Comparison of ENCODE assay signal across 9 cellular contexts in the genomic region with DNA sequence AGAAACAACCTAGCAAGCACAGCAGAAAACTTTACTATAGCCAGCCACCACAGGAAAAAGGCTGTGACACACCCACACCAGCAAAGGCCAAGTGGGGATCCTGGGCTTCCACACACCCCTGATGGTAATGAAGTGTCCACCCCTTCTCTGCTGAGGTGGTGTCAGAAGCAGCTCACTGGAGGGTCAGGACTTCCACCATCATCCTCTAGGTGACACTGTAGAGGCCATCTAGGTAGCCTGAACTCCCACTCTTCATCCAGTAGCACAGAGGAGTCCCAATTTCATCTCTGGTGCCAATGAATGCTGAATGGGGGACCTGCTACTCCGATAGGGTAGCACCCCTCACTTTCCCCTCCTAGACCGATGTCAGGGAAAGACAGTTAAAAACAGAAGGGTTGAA.
A peak's percentile ranks its signal among the peaks of the same experiment; 100 is the strongest.
DNase-seq lines count a peak whose midpoint lies in the region; ATAC-seq and TF ChIP-seq lines count a peak whose summit lies in the region.
"Had no signal": no experiment of that assay in that cellular context is flagged by ENCODE, and none has a peak within 500 bp of the region (broad histone marks: within the 10 kb centered on the region; RNA-seq: fewer than 3 reads in every experiment).

No MANE protein-coding gene starts in this region.

- no peaks in the 10 kb centered on the region for H3K9me3 ChIP-seq in left lung
- H3K9me3 ChIP-seq in upper lobe of left lung: no peaks in the 10 kb centered on the region

- H3K4me3 ChIP-seq in left lung (no peak overlapping the region), upper lobe of left lung (no peak overlapping the region)
- H3K4me3 ChIP-seq: K562 had no signal

- intact Hi-C loops in left lung (cut with DNase I): no loop called here

- ATAC-seq in GM19463 (IDR thresholded peaks at IDR 0.05; ENCODE audit: unreplicated experiment) (peak; percentile 97), HG03439 (IDR thresholded peaks at IDR 0.05; ENCODE audit: unreplicated experiment) (peak; percentile 99), SK-N-SH treated with all-trans-retinoic acid at 6 μM for 48 hours (peak; percentile 90), left lung (peak; percentile 82), upper lobe of left lung (ENCODE audit: low FRiP score in 2 of 2) (no peak)
- ATAC-seq: K562 had no signal

- in situ Hi-C loops in Caki2 (cut with HindIII; ENCODE audit: low pct_unique_long_range_greater_than_20kb, low sequenced_read_pairs): no loop called here

- peak in 1 of 2 donors; percentile 13 for TF ChIP-seq CTCF in left lung (IDR thresholded peaks at IDR 0.05)
- peak in 2 of 6 experiments; percentile 12 to 42 for TF ChIP-seq CTCF in upper lobe of left lung (IDR thresholded peaks at IDR 0.05)

- TF ChIP-seq POLR2A in upper lobe of left lung (IDR thresholded peaks at IDR 0.05): no peak

- no peak for TF ChIP-seq EP300 in upper lobe of left lung (IDR thresholded peaks at IDR 0.05)

- WGBS in upper lobe of left lung, 2 donors: 81 to 85% methylated on average over 2 of the region's 2 CpGs

- DNase-seq in Caki2 (ENCODE audit: low read depth) (peak; percentile 33), left lung (no peak), DMS79 (lab: John Stamatoyannopoulos, UW) (no peak), upper lobe of left lung (no peak), C1 segment of cervical spinal cord (lab: John Stamatoyannopoulos, UW) (no peak)

- H3K4me1 ChIP-seq in left lung (no peaks in the 10 kb centered on the region), upper lobe of left lung (no peaks in the 10 kb centered on the region)

- H3K36me3 ChIP-seq in left lung (no peaks in the 10 kb centered on the region), upper lobe of left lung (no peaks in the 10 kb centered on the region)

- H3K27me3 ChIP-seq in left lung (no peaks in the 10 kb centered on the region), upper lobe of left lung (no peaks in the 10 kb centered on the region)

- H3K27ac ChIP-seq in left lung (no peak overlapping the region), upper lobe of left lung (no peak overlapping the region)

TF ChIP-seq in SK-N-SH treated with all-trans-retinoic acid at 6 μM for 48 hours, 23 proteins besides CTCF, POLR2A, EP300 and RAD21:
- TF ChIP-seq, protein P1, sequence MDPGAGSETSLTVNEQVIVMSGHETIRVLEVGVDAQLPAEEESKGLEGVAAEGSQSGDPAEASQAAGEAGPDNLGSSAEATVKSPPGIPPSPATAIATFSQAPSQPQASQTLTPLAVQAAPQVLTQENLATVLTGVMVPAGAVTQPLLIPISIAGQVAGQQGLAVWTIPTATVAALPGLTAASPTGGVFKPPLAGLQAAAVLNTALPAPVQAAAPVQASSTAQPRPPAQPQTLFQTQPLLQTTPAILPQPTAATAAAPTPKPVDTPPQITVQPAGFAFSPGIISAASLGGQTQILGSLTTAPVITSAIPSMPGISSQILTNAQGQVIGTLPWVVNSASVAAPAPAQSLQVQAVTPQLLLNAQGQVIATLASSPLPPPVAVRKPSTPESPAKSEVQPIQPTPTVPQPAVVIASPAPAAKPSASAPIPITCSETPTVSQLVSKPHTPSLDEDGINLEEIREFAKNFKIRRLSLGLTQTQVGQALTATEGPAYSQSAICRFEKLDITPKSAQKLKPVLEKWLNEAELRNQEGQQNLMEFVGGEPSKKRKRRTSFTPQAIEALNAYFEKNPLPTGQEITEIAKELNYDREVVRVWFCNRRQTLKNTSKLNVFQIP (CRISPR knock-in tag; IDR thresholded peaks at IDR 0.05; ENCODE audit: borderline replicate concordance, low read depth): no peak
- no peak for TF ChIP-seq ISL1 (CRISPR knock-in tag; IDR thresholded peaks at IDR 0.05)
- no peak for TF ChIP-seq TCF4 (CRISPR knock-in tag; IDR thresholded peaks at IDR 0.05; ENCODE audit: borderline replicate concordance)
- TF ChIP-seq SNAI2 (CRISPR knock-in tag; IDR thresholded peaks at IDR 0.05): no peak
- TF ChIP-seq ZNF8 (CRISPR knock-in tag; IDR thresholded peaks at IDR 0.05): no peak
- no peak for TF ChIP-seq GLIS3 (CRISPR knock-in tag; IDR thresholded peaks at IDR 0.05)
- TF ChIP-seq, protein P2, sequence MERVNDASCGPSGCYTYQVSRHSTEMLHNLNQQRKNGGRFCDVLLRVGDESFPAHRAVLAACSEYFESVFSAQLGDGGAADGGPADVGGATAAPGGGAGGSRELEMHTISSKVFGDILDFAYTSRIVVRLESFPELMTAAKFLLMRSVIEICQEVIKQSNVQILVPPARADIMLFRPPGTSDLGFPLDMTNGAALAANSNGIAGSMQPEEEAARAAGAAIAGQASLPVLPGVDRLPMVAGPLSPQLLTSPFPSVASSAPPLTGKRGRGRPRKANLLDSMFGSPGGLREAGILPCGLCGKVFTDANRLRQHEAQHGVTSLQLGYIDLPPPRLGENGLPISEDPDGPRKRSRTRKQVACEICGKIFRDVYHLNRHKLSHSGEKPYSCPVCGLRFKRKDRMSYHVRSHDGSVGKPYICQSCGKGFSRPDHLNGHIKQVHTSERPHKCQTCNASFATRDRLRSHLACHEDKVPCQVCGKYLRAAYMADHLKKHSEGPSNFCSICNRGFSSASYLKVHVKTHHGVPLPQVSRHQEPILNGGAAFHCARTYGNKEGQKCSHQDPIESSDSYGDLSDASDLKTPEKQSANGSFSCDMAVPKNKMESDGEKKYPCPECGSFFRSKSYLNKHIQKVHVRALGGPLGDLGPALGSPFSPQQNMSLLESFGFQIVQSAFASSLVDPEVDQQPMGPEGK (CRISPR knock-in tag; IDR thresholded peaks at IDR 0.05; ENCODE audit: borderline replicate concordance): no peak
- no peak for TF ChIP-seq OSR1 (CRISPR knock-in tag; IDR thresholded peaks at IDR 0.05)
TF ChIP-seq in SK-N-SH treated with all-trans-retinoic acid at 6 μM for 48 hours: peak in this region for 0.

Comparison
In these comparisons a context has a peak if more than half of its experiments do, and no peak if none do; other contexts are left out.
1. ATAC-seq: peak in GM19463 (single experiment), HG03439 (single experiment), SK-N-SH treated with all-trans-retinoic acid at 6 μM for 48 hours (single experiment) and left lung (single experiment); none in upper lobe of left lung (0 of 2).